Comparison of ENCODE assay signal across 10 cellular contexts in genomic region chr17:78381601-78382168, GRCh38. TPM values are rescaled to one million over a fixed set of nuclear protein-coding genes. Genes with fewer than 3 reads are reported as not detected.
DNase-seq lines count a peak whose midpoint lies in the region; ATAC-seq and TF ChIP-seq lines count a peak whose summit lies in the region.
"Had no signal": no experiment of that assay in that cellular context is flagged by ENCODE, and none has a peak within 500 bp of the region (broad histone marks: within the 10 kb centered on the region; RNA-seq: fewer than 3 reads in every experiment).

No MANE protein-coding gene starts in this region.

- TF ChIP-seq CTCF in GM12864 (IDR thresholded peaks at IDR 0.05; ENCODE audit: low read depth, low read length, missing control alignments) (no peak), Peyer's patch (IDR thresholded peaks at IDR 0.05) (no peak), nephron progenitor cell (IDR thresholded peaks at IDR 0.05) (no peak)

- H3K27me3 ChIP-seq in Peyer's patch: no peaks in the 10 kb centered on the region

- ATAC-seq in HG03457 (IDR thresholded peaks at IDR 0.05; ENCODE audit: unreplicated experiment): no peak

- H3K9me3 Mint-ChIP-seq in nephron progenitor cell: no peaks in the 10 kb centered on the region

- peaks cover 70% of the 10 kb centered on the region for H3K4me1 Mint-ChIP-seq in nephron progenitor cell

- H3K4me3 ChIP-seq in GM12864 (ENCODE audit: low read depth, low read length) (peak overlapping the region; percentile 3; the same call in 1 of the 2 replicates), Peyer's patch (peak overlapping the region in 1 of 4 donors; percentile 18)

- no peak for TF ChIP-seq POLR2A in Peyer's patch (IDR thresholded peaks at IDR 0.05)

- H3K4me1 ChIP-seq in Peyer's patch: peaks cover 11 to 68% (median 42%) of the 10 kb centered on the region in 4 donors

- peaks cover 22% of the 10 kb centered on the region for H3K36me3 Mint-ChIP-seq in nephron progenitor cell (ENCODE audit: low read depth)

- H3K27ac ChIP-seq in Peyer's patch (peak overlapping the region; percentile 54 to 84 (median 72)), caudate nucleus (ENCODE audit: low read depth, low read length) (peak overlapping the region; percentile 5)
- H3K27ac ChIP-seq: KMS-11 had no signal

- no peaks in the 10 kb centered on the region for H3K9me3 ChIP-seq in Peyer's patch

- H3K27me3 Mint-ChIP-seq in nephron progenitor cell (ENCODE audit: low read depth, poor library complexity): peaks cover 2% of the 10 kb centered on the region

- peak overlapping the region; percentile 47 for H3K27ac Mint-ChIP-seq in nephron progenitor cell

- no peak overlapping the region for H3K4me3 Mint-ChIP-seq in nephron progenitor cell

- DNase-seq in GM12864 (ENCODE audit: low read depth) (no peak), Peyer's patch (peak in 1 of 3 donors; percentile 73), caudate nucleus (lab: John Stamatoyannopoulos, UW) (no peak), nephron progenitor cell (no peak), C1 segment of cervical spinal cord (lab: John Stamatoyannopoulos, UW) (no peak), NCI-H146 (lab: John Stamatoyannopoulos, UW) (no peak), DMS53 (lab: John Stamatoyannopoulos, UW) (no peak)
- DNase-seq: left cardiac atrium had no signal

- H3K36me3 ChIP-seq in Peyer's patch: no peaks in the 10 kb centered on the region

RNA-seq across cellular contexts. Expression of gene PGS1, which starts 3.2 kb away (rescaled TPM):
- total RNA-seq in Peyer's patch: 100 to 1,000 TPM in 3 of 4 donors, 10 to 100 TPM in 1; 32.4 to 149 (median 116) TPM

RNA-seq across cellular contexts. Expression of gene SOCS3, which starts 21.8 kb away (rescaled TPM):
- 100 to 1,000 TPM in 1 of 4 donors, 10 to 100 TPM in 2, 1 to 10 TPM in 1; 3.2 to 125 (median 20.8) TPM for total RNA-seq in Peyer's patch
